Comparison of ENCODE assay signal across 8 cellular contexts in genomic region chr17:74776044-74776962, GRCh38. TPM values are rescaled to one million over a fixed set of nuclear protein-coding genes. Genes with fewer than 3 reads are reported as not detected.
DNase-seq lines count a peak whose midpoint lies in the region; ATAC-seq and TF ChIP-seq lines count a peak whose summit lies in the region.

Gene NAT9 (minus strand): TSS chr17:74776345. CDS start chr17:74775698, 647 bp downstream.

- TF ChIP-seq POLR2A in heart left ventricle (IDR thresholded peaks at IDR 0.05), result peak in 1 of 2 donors; percentile 87
- peak; percentile 57 for TF ChIP-seq POLR2A in transverse colon (IDR thresholded peaks at IDR 0.05)

- no peaks in the 10 kb centered on the region for H3K27me3 ChIP-seq in adipocyte (replicated peaks; ENCODE audit: control insufficient read depth, insufficient read depth, low read length)
- no peaks in the 10 kb centered on the region for H3K27me3 ChIP-seq in heart left ventricle
- H3K27me3 ChIP-seq in transverse colon, result no peaks in the 10 kb centered on the region

- no peaks in the 10 kb centered on the region for H3K9me3 ChIP-seq in adipocyte (ENCODE audit: control insufficient read depth, low read length)
- no peaks in the 10 kb centered on the region for H3K9me3 ChIP-seq in heart left ventricle
- no peaks in the 10 kb centered on the region for H3K9me3 ChIP-seq in transverse colon

- H3K36me3 ChIP-seq in adipocyte (ENCODE audit: control insufficient read depth, insufficient read depth, low read length, severe bottlenecking), result peaks cover 42% of the 10 kb centered on the region
- H3K36me3 ChIP-seq in heart left ventricle, result peaks cover 0 to 42% (median 27%) of the 10 kb centered on the region in 9 donors
- peaks cover 0 to 12% (median 4%) of the 10 kb centered on the region in 4 donors for H3K36me3 ChIP-seq in transverse colon

- H3K4me1 ChIP-seq in adipocyte (ENCODE audit: control insufficient read depth, insufficient read depth, low read length) (peaks cover 33% of the 10 kb centered on the region), heart left ventricle (peaks cover 0 to 73% (median 19%) of the 10 kb centered on the region in 12 donors), transverse colon (peaks cover 10 to 35% (median 17%) of the 10 kb centered on the region in 4 donors)

- intact Hi-C loops in heart left ventricle (cut with DNase I), result loop anchor here in 1 of 10 donors (1.0 kb wide), 1 partner anchor 28 kb away; the partner anchor contains the start of gene NHERF1
- intact Hi-C loops in transverse colon (cut with DNase I; ENCODE audit: low total_unique reads), result no loop called here

- WGBS in heart left ventricle, 4 donors, result 0 to 1% (median 0%) methylated on average over 53 to 64 of the region's 64 CpGs
- WGBS in transverse colon (ENCODE audit: low coverage in 1 of 2), 2 donors, result 1% methylated on average over 38 of the region's 64 CpGs; no CpG with 5 or more reads in 1 of the 2 donors

- H3K27ac ChIP-seq in heart left ventricle (peak within 1 kb of the TSS in 11 of 12 donors; percentile 67 to 85 (median 75)), transverse colon (peak within 1 kb of the TSS; percentile 67 to 84 (median 80))

- in situ Hi-C loops in transverse colon (cut with MboI; ENCODE audit: low pct_ligation_motif_present in 1 of 4, low pct_unique_long_range_greater_than_20kb in 1 of 4, low sequenced_read_pairs in 3 of 4), result no loop called here

- peak within 1 kb of the TSS; percentile 95 for H3K9ac ChIP-seq in adipocyte (ENCODE audit: low read length)

- TF ChIP-seq CTCF in GM12865 (IDR thresholded peaks at IDR 0.05; ENCODE audit: insufficient read depth, low read depth, low read length, missing control alignments), result no peak
- no peak for TF ChIP-seq CTCF in heart left ventricle (IDR thresholded peaks at IDR 0.05)
- TF ChIP-seq CTCF in transverse colon (IDR thresholded peaks at IDR 0.05), result no peak

- H3K4me3 ChIP-seq in GM12865 (ENCODE audit: low read depth, low read length) (peak within 1 kb of the TSS; percentile 96), adipocyte (ENCODE audit: low read length) (peak within 1 kb of the TSS; percentile 96), heart left ventricle (peak within 1 kb of the TSS; percentile 53 to 99 (median 84)), transverse colon (peak within 1 kb of the TSS; percentile 68 to 75 (median 72))

- TF ChIP-seq EP300 in transverse colon (IDR thresholded peaks at IDR 0.05; ENCODE audit: low read depth), result no peak

- ATAC-seq in HG02798 (IDR thresholded peaks at IDR 0.05; ENCODE audit: poor library complexity, unreplicated experiment), result peak; percentile 84
- peak; percentile 95 to 98 (median 96) for ATAC-seq in heart left ventricle

- DNase-seq in GM12865 (ENCODE audit: low read depth) (peak; percentile 98), NCI-H1436 treated with DMSO at 0.1 percent for 48 hours (lab: John Stamatoyannopoulos, UW) (peak; percentile 82), T follicular helper cell (ENCODE audit: low read depth) (peak; percentile 98), adipocyte (ENCODE audit: low read depth) (peak; percentile 99), heart left ventricle (peak; percentile 98 to 100 (median 99)), pons (ENCODE audit: low spot score) (peak; percentile 90), transverse colon (peak; percentile 99)

RNA-seq across cellular contexts. Expression of gene NAT9, which starts in this region (rescaled TPM):
- 10 to 100 TPM in 7 of 9 donors, 1 to 10 TPM in 2; 7.9 to 22.9 (median 17.1) TPM for total RNA-seq in heart left ventricle
- polyA plus RNA-seq in heart left ventricle, result 10 to 100 TPM; 18.2 to 36.6 TPM
- total RNA-seq in transverse colon, result 10 to 100 TPM; 18.3 to 34.4 (median 27.6) TPM

Comparison
In these comparisons a context has a peak if more than half of its experiments do, and no peak if none do; other contexts are left out.
1. Peak in every context shown above with its lines: DNase-seq, ATAC-seq, H3K4me3 ChIP-seq and H3K27ac ChIP-seq.